ENCODE assay signal across 25 cellular contexts in the genomic region with DNA sequence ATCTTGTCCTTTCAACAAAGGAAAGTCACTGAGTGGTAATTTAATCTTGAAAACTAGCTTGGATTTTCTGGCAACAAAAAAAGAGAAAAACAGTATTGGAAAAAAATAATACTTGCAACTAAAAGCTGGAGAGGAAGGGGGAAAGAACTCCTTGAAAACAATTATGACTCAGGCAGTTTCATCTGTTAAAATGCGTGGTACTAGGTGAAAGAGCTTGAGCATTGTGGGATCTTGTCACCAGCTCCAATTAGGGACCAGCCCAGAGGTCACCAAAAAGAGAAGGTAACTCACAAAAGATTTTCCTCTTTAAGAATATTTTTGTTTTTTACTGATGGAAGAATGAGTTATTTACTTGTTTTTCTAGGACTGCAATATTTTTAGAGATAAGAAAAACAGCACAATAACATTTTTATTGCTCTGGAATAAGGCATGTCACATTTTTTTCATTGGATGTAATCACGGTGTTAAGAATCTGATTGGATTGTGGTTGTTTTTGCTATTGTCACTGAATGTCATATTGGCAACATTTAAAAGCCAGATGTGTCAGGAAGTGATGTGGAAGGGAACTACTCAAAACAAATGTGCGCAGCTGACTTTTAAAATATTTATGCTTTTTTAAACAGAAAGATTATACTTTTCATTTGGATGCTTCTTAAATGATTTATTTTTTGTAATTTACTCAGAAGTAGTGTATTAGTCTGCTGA.
"Had no signal": no experiment of that assay in that cellular context is flagged by ENCODE, and none has a peak within 500 bp of the region (broad histone marks: within the 10 kb centered on the region; RNA-seq: fewer than 3 reads in every experiment).

No MANE protein-coding gene starts in this region.

- H3K36me3 Mint-ChIP-seq: activated naive CD8-positive, alpha-beta T cell treated with anti-CD3 and anti-CD28 coated beads for 36 hours; natural killer cell; stimulated activated memory B cell treated with anti-CD40 and anti-IgM and Interleukin-4, amounts not matched to agents 10 μg/mL and 1 μg/mL and 100 μg/mL, for 72 hours had no signal

- H3K27ac ChIP-seq: epithelial cell of prostate, prostate gland, stomach, transverse colon had no signal

- H3K4me1 ChIP-seq: prostate gland, stomach had no signal

- ATAC-seq: activated T-cell treated with anti-CD3 and anti-CD28 coated beads, Interleukin-2, amount 50 U/mL, for 4 hours; natural killer cell; right cardiac atrium; stimulated activated memory B cell treated with anti-CD40 and anti-IgM and Interleukin-4, amounts not matched to agents 10 μg/mL and 1 μg/mL and 100 μg/mL, for 72 hours; T-helper 17 cell had no signal

- H3K4me3 Mint-ChIP-seq: activated B cell treated with CpG ODN at 0.5 μM for 24 hours; activated naive CD8-positive, alpha-beta T cell treated with anti-CD3 and anti-CD28 coated beads for 36 hours; activated T-cell treated with anti-CD3 and anti-CD28 coated beads, Interleukin-2, amount 50 U/mL, for 4 hours; endodermal cell; natural killer cell; stimulated activated memory B cell treated with anti-CD40 and anti-IgM and Interleukin-4, amounts not matched to agents 10 μg/mL and 1 μg/mL and 100 μg/mL, for 72 hours; T-helper 17 cell had no signal

- H3K27me3 ChIP-seq: stomach, transverse colon had no signal

- DNase-seq: activated B cell treated with CpG ODN at 0.5 μM for 24 hours; activated CD4-positive, alpha-beta T cell treated with anti-CD3 and anti-CD28 coated beads for 4 hours; activated CD4-positive, alpha-beta T cell treated with anti-CD3 and anti-CD28 coated beads, Interleukin-2, amount 50 U/mL, for 48 hours; activated CD8-positive, alpha-beta memory T cell treated with anti-CD3 and anti-CD28 coated beads, Interleukin-2, amount 50 U/mL, for 48 hours; activated naive CD4-positive, alpha-beta T cell treated with Interleukin-2 at 50 U/mL for 16 hours; activated naive CD8-positive, alpha-beta T cell treated with anti-CD3 and anti-CD28 coated beads for 36 hours; activated T-cell treated with anti-CD3 and anti-CD28 coated beads, Interleukin-2, amount 50 U/mL, for 4 hours; amygdala; cortex of kidney; endodermal cell; midbrain; natural killer cell; right cardiac atrium; stimulated activated CD4-positive, alpha-beta T cell treated with anti-CD3 and anti-CD28 coated beads, Interleukin-2, amount 100 ng/mL, for 24 hours; stomach; SW 1271; T-helper 17 cell; transverse colon had no signal

- H3K4me1 Mint-ChIP-seq: activated B cell treated with CpG ODN at 0.5 μM for 24 hours; activated naive CD8-positive, alpha-beta T cell treated with anti-CD3 and anti-CD28 coated beads for 36 hours; natural killer cell; stimulated activated memory B cell treated with anti-CD40 and anti-IgM and Interleukin-4, amounts not matched to agents 10 μg/mL and 1 μg/mL and 100 μg/mL, for 72 hours; T-helper 17 cell had no signal

- H3K4me3 ChIP-seq: lung, prostate gland, skin epidermis, stomach, transverse colon had no signal

- H3K27me3 Mint-ChIP-seq: activated B cell treated with CpG ODN at 0.5 μM for 24 hours; activated naive CD8-positive, alpha-beta T cell treated with anti-CD3 and anti-CD28 coated beads for 36 hours; stimulated activated memory B cell treated with anti-CD40 and anti-IgM and Interleukin-4, amounts not matched to agents 10 μg/mL and 1 μg/mL and 100 μg/mL, for 72 hours; T-helper 17 cell had no signal

- H3K9me3 ChIP-seq: prostate gland, stomach, transverse colon had no signal

- H3K9me3 Mint-ChIP-seq: activated B cell treated with CpG ODN at 0.5 μM for 24 hours; activated naive CD8-positive, alpha-beta T cell treated with anti-CD3 and anti-CD28 coated beads for 36 hours; endodermal cell; stimulated activated memory B cell treated with anti-CD40 and anti-IgM and Interleukin-4, amounts not matched to agents 10 μg/mL and 1 μg/mL and 100 μg/mL, for 72 hours had no signal

- H3K27ac Mint-ChIP-seq: activated B cell treated with CpG ODN at 0.5 μM for 24 hours; activated naive CD8-positive, alpha-beta T cell treated with anti-CD3 and anti-CD28 coated beads for 36 hours; endodermal cell; natural killer cell; stimulated activated memory B cell treated with anti-CD40 and anti-IgM and Interleukin-4, amounts not matched to agents 10 μg/mL and 1 μg/mL and 100 μg/mL, for 72 hours; T-helper 17 cell had no signal

- H3K36me3 ChIP-seq: prostate gland, stomach, transverse colon had no signal

- FAIRE-seq: frontal cortex, keratinocyte had no signal
